Comparison of ENCODE assay signal across 1 cellular context in genomic region chr17:14308965-14309879, GRCh38.
TF ChIP-seq lines count a peak whose summit lies in the region.

No MANE protein-coding gene starts in this region.

TF ChIP-seq in HepG2, 621 proteins besides CTCF, POLR2A, EP300 and RAD21 (continued from another document and continues in another):
- no peak for TF ChIP-seq AKNA (CRISPR knock-in tag; IDR thresholded peaks at IDR 0.05; ENCODE audit: borderline replicate concordance)
- peak; percentile 55; the same call in 1 of the 2 replicates for TF ChIP-seq ZBTB43 (CRISPR knock-in tag; conservative IDR thresholded peaks at IDR 0.05)
- no peak for TF ChIP-seq ZNF775 (CRISPR knock-in tag; IDR thresholded peaks at IDR 0.05; ENCODE audit: borderline replicate concordance)
- TF ChIP-seq ZFY (CRISPR knock-in tag; IDR thresholded peaks at IDR 0.05) = peak; percentile 77
- no peak for TF ChIP-seq FOSL1 (CRISPR knock-in tag; IDR thresholded peaks at IDR 0.05; ENCODE audit: borderline replicate concordance)
- TF ChIP-seq, protein P1, sequence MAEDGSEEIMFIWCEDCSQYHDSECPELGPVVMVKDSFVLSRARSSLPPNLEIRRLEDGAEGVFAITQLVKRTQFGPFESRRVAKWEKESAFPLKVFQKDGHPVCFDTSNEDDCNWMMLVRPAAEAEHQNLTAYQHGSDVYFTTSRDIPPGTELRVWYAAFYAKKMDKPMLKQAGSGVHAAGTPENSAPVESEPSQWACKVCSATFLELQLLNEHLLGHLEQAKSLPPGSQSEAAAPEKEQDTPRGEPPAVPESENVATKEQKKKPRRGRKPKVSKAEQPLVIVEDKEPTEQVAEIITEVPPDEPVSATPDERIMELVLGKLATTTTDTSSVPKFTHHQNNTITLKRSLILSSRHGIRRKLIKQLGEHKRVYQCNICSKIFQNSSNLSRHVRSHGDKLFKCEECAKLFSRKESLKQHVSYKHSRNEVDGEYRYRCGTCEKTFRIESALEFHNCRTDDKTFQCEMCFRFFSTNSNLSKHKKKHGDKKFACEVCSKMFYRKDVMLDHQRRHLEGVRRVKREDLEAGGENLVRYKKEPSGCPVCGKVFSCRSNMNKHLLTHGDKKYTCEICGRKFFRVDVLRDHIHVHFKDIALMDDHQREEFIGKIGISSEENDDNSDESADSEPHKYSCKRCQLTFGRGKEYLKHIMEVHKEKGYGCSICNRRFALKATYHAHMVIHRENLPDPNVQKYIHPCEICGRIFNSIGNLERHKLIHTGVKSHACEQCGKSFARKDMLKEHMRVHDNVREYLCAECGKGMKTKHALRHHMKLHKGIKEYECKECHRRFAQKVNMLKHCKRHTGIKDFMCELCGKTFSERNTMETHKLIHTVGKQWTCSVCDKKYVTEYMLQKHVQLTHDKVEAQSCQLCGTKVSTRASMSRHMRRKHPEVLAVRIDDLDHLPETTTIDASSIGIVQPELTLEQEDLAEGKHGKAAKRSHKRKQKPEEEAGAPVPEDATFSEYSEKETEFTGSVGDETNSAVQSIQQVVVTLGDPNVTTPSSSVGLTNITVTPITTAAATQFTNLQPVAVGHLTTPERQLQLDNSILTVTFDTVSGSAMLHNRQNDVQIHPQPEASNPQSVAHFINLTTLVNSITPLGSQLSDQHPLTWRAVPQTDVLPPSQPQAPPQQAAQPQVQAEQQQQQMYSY (CRISPR knock-in tag; IDR thresholded peaks at IDR 0.05) = no peak
- TF ChIP-seq SP4 (CRISPR knock-in tag; IDR thresholded peaks at IDR 0.05) = peak; percentile 99
- TF ChIP-seq ZNF276 (CRISPR knock-in tag; IDR thresholded peaks at IDR 0.05; ENCODE audit: low read depth) = 0 out of 2 replicates have a peak, but pooled peaks have one; percentile 54
- TF ChIP-seq PAF1 (CRISPR knock-in tag; IDR thresholded peaks at IDR 0.05) = 0 out of 2 replicates have a peak, but pooled peaks have one; percentile 29
- 0 out of 2 replicates have a peak, but pooled peaks have one; percentile 14 for TF ChIP-seq ZFAT (CRISPR knock-in tag; conservative IDR thresholded peaks at IDR 0.05)
- TF ChIP-seq TRIM24 (CRISPR knock-in tag; IDR thresholded peaks at IDR 0.05) = no peak
- no peak for TF ChIP-seq MEF2D (CRISPR knock-in tag; IDR thresholded peaks at IDR 0.05)
- no peak for TF ChIP-seq POLR2AphosphoS2 (IDR thresholded peaks at IDR 0.05; ENCODE audit: low read depth, low read length)
- peak; percentile 82; the same call in 1 of the 2 replicates for TF ChIP-seq ZNF343 (CRISPR knock-in tag; IDR thresholded peaks at IDR 0.05)
- TF ChIP-seq ZNF225 (CRISPR knock-in tag; IDR thresholded peaks at IDR 0.05) = no peak
- TF ChIP-seq ZBTB7B (CRISPR knock-in tag; IDR thresholded peaks at IDR 0.05) = peak; percentile 94
- no peak for TF ChIP-seq SUZ12 (IDR thresholded peaks at IDR 0.05; ENCODE audit: low read depth, low read length)
- TF ChIP-seq, protein P2, sequence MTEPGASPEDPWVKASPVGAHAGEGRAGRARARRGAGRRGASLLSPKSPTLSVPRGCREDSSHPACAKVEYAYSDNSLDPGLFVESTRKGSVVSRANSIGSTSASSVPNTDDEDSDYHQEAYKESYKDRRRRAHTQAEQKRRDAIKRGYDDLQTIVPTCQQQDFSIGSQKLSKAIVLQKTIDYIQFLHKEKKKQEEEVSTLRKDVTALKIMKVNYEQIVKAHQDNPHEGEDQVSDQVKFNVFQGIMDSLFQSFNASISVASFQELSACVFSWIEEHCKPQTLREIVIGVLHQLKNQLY (CRISPR knock-in tag; IDR thresholded peaks at IDR 0.05) = 0 out of 2 replicates have a peak, but pooled peaks have one; percentile 9
- no peak for TF ChIP-seq NR3C1 (CRISPR knock-in tag; IDR thresholded peaks at IDR 0.05)
- TF ChIP-seq USF2 (IDR thresholded peaks at IDR 0.05; ENCODE audit: low read depth, low read length) = peak; percentile 85
- peak; percentile 93; the same call in 1 of the 2 replicates for TF ChIP-seq USF2 (CRISPR knock-in tag; IDR thresholded peaks at IDR 0.05; ENCODE audit: borderline replicate concordance)
- TF ChIP-seq NFE2L2 (IDR thresholded peaks at IDR 0.05; ENCODE audit: low read length) = no peak
- TF ChIP-seq CHD4 (IDR thresholded peaks at IDR 0.05; ENCODE audit: borderline replicate concordance, low read length) = no peak
- TF ChIP-seq IRX3 (CRISPR knock-in tag; IDR thresholded peaks at IDR 0.05; ENCODE audit: borderline replicate concordance, low read depth) = no peak
- TF ChIP-seq, protein P3, sequence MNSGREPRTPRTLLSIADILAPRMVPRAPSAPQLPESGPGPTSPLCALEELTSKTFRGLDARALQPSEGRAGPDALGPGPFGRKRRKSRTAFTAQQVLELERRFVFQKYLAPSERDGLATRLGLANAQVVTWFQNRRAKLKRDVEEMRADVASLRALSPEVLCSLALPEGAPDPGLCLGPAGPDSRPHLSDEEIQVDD (CRISPR knock-in tag; IDR thresholded peaks at IDR 0.05; ENCODE audit: borderline replicate concordance) = peak; percentile 59; the same call in 1 of the 2 replicates
- TF ChIP-seq, protein P4, sequence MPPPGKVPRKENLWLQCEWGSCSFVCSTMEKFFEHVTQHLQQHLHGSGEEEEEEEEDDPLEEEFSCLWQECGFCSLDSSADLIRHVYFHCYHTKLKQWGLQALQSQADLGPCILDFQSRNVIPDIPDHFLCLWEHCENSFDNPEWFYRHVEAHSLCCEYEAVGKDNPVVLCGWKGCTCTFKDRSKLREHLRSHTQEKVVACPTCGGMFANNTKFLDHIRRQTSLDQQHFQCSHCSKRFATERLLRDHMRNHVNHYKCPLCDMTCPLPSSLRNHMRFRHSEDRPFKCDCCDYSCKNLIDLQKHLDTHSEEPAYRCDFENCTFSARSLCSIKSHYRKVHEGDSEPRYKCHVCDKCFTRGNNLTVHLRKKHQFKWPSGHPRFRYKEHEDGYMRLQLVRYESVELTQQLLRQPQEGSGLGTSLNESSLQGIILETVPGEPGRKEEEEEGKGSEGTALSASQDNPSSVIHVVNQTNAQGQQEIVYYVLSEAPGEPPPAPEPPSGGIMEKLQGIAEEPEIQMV (CRISPR knock-in tag; IDR thresholded peaks at IDR 0.05; ENCODE audit: low read depth) = no peak; the same call in 1 of the 2 replicates
- peak; percentile 89; the same call in 1 of the 2 replicates for TF ChIP-seq ZMAT3 (CRISPR knock-in tag; conservative IDR thresholded peaks at IDR 0.05)
- no peak for TF ChIP-seq ZNF703 (CRISPR knock-in tag; IDR thresholded peaks at IDR 0.05; ENCODE audit: borderline replicate concordance)
- TF ChIP-seq HMG20B (CRISPR knock-in tag; conservative IDR thresholded peaks at IDR 0.05) = peak; percentile 64; the same call in 1 of the 2 replicates
- no peak for TF ChIP-seq NFE2 (CRISPR knock-in tag; IDR thresholded peaks at IDR 0.05)
- TF ChIP-seq ZNF709 (CRISPR knock-in tag; IDR thresholded peaks at IDR 0.05) = peak; percentile 86; the same call in 1 of the 2 replicates
- no peak for TF ChIP-seq ZNF251 (CRISPR knock-in tag; IDR thresholded peaks at IDR 0.05)
- TF ChIP-seq ARID2 (CRISPR knock-in tag; IDR thresholded peaks at IDR 0.05; ENCODE audit: borderline replicate concordance) = no peak
- no peak for TF ChIP-seq U2AF1 (optimal IDR thresholded peaks at IDR 0.05; ENCODE audit: low read depth, low read length)
- TF ChIP-seq HOXA7 (CRISPR knock-in tag; IDR thresholded peaks at IDR 0.05) = no peak
- no peak for TF ChIP-seq TCF7 (IDR thresholded peaks at IDR 0.05; ENCODE audit: low read depth)
- TF ChIP-seq ZNF460 (CRISPR knock-in tag; IDR thresholded peaks at IDR 0.05; ENCODE audit: borderline replicate concordance) = no peak
- peak; percentile 75; the same call in 1 of the 2 replicates for TF ChIP-seq TOPORS (CRISPR knock-in tag; IDR thresholded peaks at IDR 0.05)
- peak; percentile 92 for TF ChIP-seq HDAC1 (CRISPR knock-in tag; IDR thresholded peaks at IDR 0.05)
- TF ChIP-seq RARA (CRISPR knock-in tag; IDR thresholded peaks at IDR 0.05) = peak; percentile 64
- TF ChIP-seq ZNF232 (CRISPR knock-in tag; IDR thresholded peaks at IDR 0.05; ENCODE audit: borderline replicate concordance) = no peak; the same call in 1 of the 2 replicates
- TF ChIP-seq GLI4 (CRISPR knock-in tag; IDR thresholded peaks at IDR 0.05; ENCODE audit: borderline replicate concordance) = peak; percentile 74; the same call in 1 of the 2 replicates
- TF ChIP-seq ETV5 (CRISPR knock-in tag; IDR thresholded peaks at IDR 0.05; ENCODE audit: borderline replicate concordance) = peak; percentile 88; the same call in 1 of the 2 replicates
- TF ChIP-seq RELA (CRISPR knock-in tag; IDR thresholded peaks at IDR 0.05) = no peak
- peak; percentile 21 for TF ChIP-seq TBL1XR1 (IDR thresholded peaks at IDR 0.05; ENCODE audit: borderline replicate concordance, low read length, partially characterized antibody)
- TF ChIP-seq SMAD9 (CRISPR knock-in tag; IDR thresholded peaks at IDR 0.05) = no peak
- no peak for TF ChIP-seq ZZZ3 (CRISPR knock-in tag; IDR thresholded peaks at IDR 0.05; ENCODE audit: borderline replicate concordance)
- peak; percentile 90 for TF ChIP-seq EEA1 (CRISPR knock-in tag; IDR thresholded peaks at IDR 0.05; ENCODE audit: borderline replicate concordance)
- no peak for TF ChIP-seq NKX3-1 (CRISPR knock-in tag; IDR thresholded peaks at IDR 0.05)
- TF ChIP-seq REXO4 (CRISPR knock-in tag; IDR thresholded peaks at IDR 0.05; ENCODE audit: borderline replicate concordance) = no peak
- TF ChIP-seq, protein P5, sequence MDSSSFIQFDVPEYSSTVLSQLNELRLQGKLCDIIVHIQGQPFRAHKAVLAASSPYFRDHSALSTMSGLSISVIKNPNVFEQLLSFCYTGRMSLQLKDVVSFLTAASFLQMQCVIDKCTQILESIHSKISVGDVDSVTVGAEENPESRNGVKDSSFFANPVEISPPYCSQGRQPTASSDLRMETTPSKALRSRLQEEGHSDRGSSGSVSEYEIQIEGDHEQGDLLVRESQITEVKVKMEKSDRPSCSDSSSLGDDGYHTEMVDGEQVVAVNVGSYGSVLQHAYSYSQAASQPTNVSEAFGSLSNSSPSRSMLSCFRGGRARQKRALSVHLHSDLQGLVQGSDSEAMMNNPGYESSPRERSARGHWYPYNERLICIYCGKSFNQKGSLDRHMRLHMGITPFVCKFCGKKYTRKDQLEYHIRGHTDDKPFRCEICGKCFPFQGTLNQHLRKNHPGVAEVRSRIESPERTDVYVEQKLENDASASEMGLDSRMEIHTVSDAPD (CRISPR knock-in tag; IDR thresholded peaks at IDR 0.05) = no peak
